11 cellular contexts compared by ENCODE assay signal in genomic region chr1:168235937-168236336, GRCh38. TPM values are rescaled to one million over a fixed set of nuclear protein-coding genes. Genes with fewer than 3 reads are reported as not detected.
DNase-seq lines count a peak whose midpoint lies in the region; ATAC-seq and TF ChIP-seq lines count a peak whose summit lies in the region.
"Had no signal": no experiment of that assay in that cellular context is flagged by ENCODE, and none has a peak within 500 bp of the region (broad histone marks: within the 10 kb centered on the region; RNA-seq: fewer than 3 reads in every experiment).

No MANE protein-coding gene starts in this region.

- no peak overlapping the region for H3K4me2 ChIP-seq in Karpas-422 (ENCODE audit: low read depth, low read length, poor library complexity, severe bottlenecking)

- no peak overlapping the region for H3K9ac ChIP-seq in Karpas-422 (ENCODE audit: low read length)

- peak overlapping the region; percentile 58 for H3K27ac Mint-ChIP-seq in CD4-positive, alpha-beta T cell
- peak overlapping the region; percentile 63 for H3K27ac Mint-ChIP-seq in central memory CD8-positive, alpha-beta T cell (ENCODE audit: low read depth)
- H3K27ac Mint-ChIP-seq: activated CD4-positive, alpha-beta T cell treated with anti-CD3 and anti-CD28 coated beads, Interleukin-2, amount 10 ng/mL, durations not matched to agents 7 days and 5 days had no signal

- TF ChIP-seq EP300 in sigmoid colon (IDR thresholded peaks at IDR 0.05), result no peak

- POLR2A ChIA-PET in CD4-positive, alpha-beta T cell (lab: Charles Lee), result interaction anchor here (0.9 to 1.9 kb wide), 2 partner anchors 9 to 49 kb away, joined by 3 to 11 read pairs; partner anchors contain the start of gene SFT2D2

- no peaks in the 10 kb centered on the region for H3K27me3 Mint-ChIP-seq in CD4-positive, alpha-beta T cell
- H3K27me3 Mint-ChIP-seq in central memory CD8-positive, alpha-beta T cell, result no peaks in the 10 kb centered on the region
- H3K27me3 Mint-ChIP-seq: activated CD4-positive, alpha-beta T cell treated with anti-CD3 and anti-CD28 coated beads, Interleukin-2, amount 10 ng/mL, durations not matched to agents 7 days and 5 days had no signal

- peaks cover 41% of the 10 kb centered on the region for H3K79me2 ChIP-seq in Karpas-422 (ENCODE audit: low read length)

- TF ChIP-seq POLR2A in sigmoid colon (IDR thresholded peaks at IDR 0.05), result no peak

- H3K9me2 ChIP-seq in Karpas-422 (replicated peaks; ENCODE audit: insufficient read depth, low read length), result no peaks in the 10 kb centered on the region

- H3K27me3 ChIP-seq in CD4-positive, alpha-beta T cell (ENCODE audit: control insufficient read depth, insufficient read depth, low read length), result no peaks in the 10 kb centered on the region
- H3K27me3 ChIP-seq in Karpas-422 (ENCODE audit: low read length) (no peaks in the 10 kb centered on the region), sigmoid colon (no peaks in the 10 kb centered on the region), MG63 (no peaks in the 10 kb centered on the region)
- H3K27me3 ChIP-seq: BE2C, gastrocnemius medialis, suprapubic skin had no signal

- 63 to 85% methylated on average over 3 of the region's 3 CpGs for WGBS in sigmoid colon, 2 donors

- peaks cover 47% of the 10 kb centered on the region for H3K36me3 ChIP-seq in Karpas-422 (ENCODE audit: insufficient read depth, low read length)
- H3K36me3 ChIP-seq in sigmoid colon, result peaks cover 16 to 93% (median 42%) of the 10 kb centered on the region in 4 donors
- H3K36me3 ChIP-seq in MG63, result peaks cover 63% of the 10 kb centered on the region

- H3K4me3 ChIP-seq in Karpas-422 (ENCODE audit: low read length) (no peak overlapping the region), sigmoid colon (no peak overlapping the region), MG63 (no peak overlapping the region)
- H3K4me3 ChIP-seq: gastrocnemius medialis, suprapubic skin had no signal

- no peaks in the 10 kb centered on the region for H3K9me3 Mint-ChIP-seq in CD4-positive, alpha-beta T cell
- H3K9me3 Mint-ChIP-seq in central memory CD8-positive, alpha-beta T cell, result no peaks in the 10 kb centered on the region
- H3K9me3 Mint-ChIP-seq: activated CD4-positive, alpha-beta T cell treated with anti-CD3 and anti-CD28 coated beads, Interleukin-2, amount 10 ng/mL, durations not matched to agents 7 days and 5 days had no signal

- H3K9me3 ChIP-seq in CD4-positive, alpha-beta T cell (ENCODE audit: control insufficient read depth, low read length), result no peaks in the 10 kb centered on the region
- H3K9me3 ChIP-seq in Karpas-422 (ENCODE audit: low read length) (no peaks in the 10 kb centered on the region), sigmoid colon (no peaks in the 10 kb centered on the region), MG63 (no peaks in the 10 kb centered on the region)
- H3K9me3 ChIP-seq: BE2C, gastrocnemius medialis, suprapubic skin had no signal

- no peak overlapping the region for H2AFZ ChIP-seq in Karpas-422 (ENCODE audit: low read length)

- DNase-seq in CD4-positive, alpha-beta T cell, result no peak
- DNase-seq in Karpas-422 (peak; percentile 21), sigmoid colon (no peak), AG08395 (ENCODE audit: low spot score) (no peak), SW480 (ENCODE audit: low spot score) (no peak), MG63 (no peak)
- DNase-seq in central memory CD8-positive, alpha-beta T cell (ENCODE audit: low spot score in 2 of 2), result no peak
- DNase-seq: gastrocnemius medialis had no signal

- intact Hi-C loops in CD4-positive, alpha-beta T cell (cut with DNase I, micrococcal nuclease), result loop anchor here in 1 of 2 experiments (10.0 kb wide), 1 partner anchor 129 kb away; no protein-coding TSS in a partner anchor
- intact Hi-C loops in sigmoid colon (cut with DNase I), result no loop called here

- no peak for TF ChIP-seq CTCF in CD4-positive, alpha-beta T cell (IDR thresholded peaks at IDR 0.05)
- no peak for TF ChIP-seq CTCF in sigmoid colon (IDR thresholded peaks at IDR 0.05)

- H4K20me1 ChIP-seq in Karpas-422 (ENCODE audit: insufficient read depth, low read depth, low read length), result no peaks in the 10 kb centered on the region; the same call in 1 of the 2 replicates

- no peak overlapping the region for H3K4me3 Mint-ChIP-seq in CD4-positive, alpha-beta T cell
- no peak overlapping the region for H3K4me3 Mint-ChIP-seq in central memory CD8-positive, alpha-beta T cell
- H3K4me3 Mint-ChIP-seq: activated CD4-positive, alpha-beta T cell treated with anti-CD3 and anti-CD28 coated beads, Interleukin-2, amount 10 ng/mL, durations not matched to agents 7 days and 5 days had no signal

- peaks cover 94% of the 10 kb centered on the region for H3K36me3 Mint-ChIP-seq in CD4-positive, alpha-beta T cell (ENCODE audit: low read depth)
- peaks cover 65% of the 10 kb centered on the region for H3K36me3 Mint-ChIP-seq in central memory CD8-positive, alpha-beta T cell (ENCODE audit: insufficient read depth)

- CTCF ChIA-PET in CD4-positive, alpha-beta T cell (lab: Charles Lee), result interaction anchor here (0.7 to 2.4 kb wide), 9 partner anchors 10 to 173 kb away, joined by 3 to 21 read pairs (median 3); partner anchors contain the start of genes SFT2D2 and TIPRL

- no peaks in the 10 kb centered on the region for H3K4me1 ChIP-seq in Karpas-422 (ENCODE audit: low read length)
- H3K4me1 ChIP-seq in sigmoid colon, result peaks cover 0 to 30% (median 17%) of the 10 kb centered on the region in 4 donors
- H3K4me1 ChIP-seq: BE2C had no signal

- ATAC-seq in CD4-positive, alpha-beta T cell (ENCODE audit: poor library complexity), result no peak
- ATAC-seq in central memory CD8-positive, alpha-beta T cell (replicated peaks; ENCODE audit: extremely low read depth, poor library complexity, severe bottlenecking), result no peak

- peaks cover 55% of the 10 kb centered on the region for H3K4me1 Mint-ChIP-seq in CD4-positive, alpha-beta T cell (ENCODE audit: low read depth)
- H3K4me1 Mint-ChIP-seq in central memory CD8-positive, alpha-beta T cell, result peaks cover 56% of the 10 kb centered on the region

- H3K27ac ChIP-seq in CD4-positive, alpha-beta T cell (ENCODE audit: low read depth, low read length), result no peak overlapping the region
- H3K27ac ChIP-seq in Karpas-422 (ENCODE audit: low read length) (no peak overlapping the region), sigmoid colon (peak overlapping the region in 3 of 4 donors; percentile 26 to 38 (median 37))
- H3K27ac ChIP-seq: gastrocnemius medialis, suprapubic skin had no signal

RNA-seq across cellular contexts. Expression of gene SFT2D2, which starts 10.1 kb away (rescaled TPM):
- 10 to 100 TPM; 47.0 to 51.7 TPM for total RNA-seq in CD4-positive, alpha-beta T cell
- 20.3 and 41.1 TPM in 2 replicates for total RNA-seq in Karpas-422 (2014; rRNA removed; shearing (Covaris generic); ENCODE audit: low replicate concordance)
- 10 to 100 TPM; 36.7 to 43.2 (median 39.2) TPM for total RNA-seq in sigmoid colon
- 10 to 100 TPM in 1 of 3 donors, 1 to 10 TPM in 2; 2.5 to 14.8 (median 3.0) TPM for polyA plus RNA-seq in sigmoid colon
- total RNA-seq in MG63 (2014; rRNA removed; shearing (Covaris generic); ENCODE audit: low replicate concordance), result 11.1 and 19.0 TPM in 2 replicates

RNA-seq across cellular contexts. Expression of gene TBX19, which starts 44.7 kb away (rescaled TPM):
- 1 to 10 TPM; 1.6 to 1.8 TPM for total RNA-seq in CD4-positive, alpha-beta T cell
- total RNA-seq in Karpas-422 (2014; rRNA removed; shearing (Covaris generic); ENCODE audit: low replicate concordance), result 1.1 and 4.1 TPM in 2 replicates
- 1 to 10 TPM; 2.7 to 5.3 (median 3.1) TPM for total RNA-seq in sigmoid colon
- polyA plus RNA-seq in sigmoid colon, result 1 to 10 TPM in 2 of 3 donors, under 1 TPM in 1; 0.46 to 1.8 (median 1.2) TPM
- 1.1 TPM in 1 of 2 replicates, not detected in the other for total RNA-seq in MG63 (2014; rRNA removed; shearing (Covaris generic); ENCODE audit: low replicate concordance)

RNA-seq across cellular contexts. Expression of gene TIPRL, which starts 57.2 kb away (rescaled TPM):
- 10 to 100 TPM; 15.8 to 16.4 TPM for total RNA-seq in CD4-positive, alpha-beta T cell
- total RNA-seq in Karpas-422 (2014; rRNA removed; shearing (Covaris generic); ENCODE audit: low replicate concordance), result 43.9 and 53.8 TPM in 2 replicates
- 10 to 100 TPM; 24.0 to 31.0 (median 30.8) TPM for total RNA-seq in sigmoid colon
- polyA plus RNA-seq in sigmoid colon, result 10 to 100 TPM; 19.3 to 31.0 (median 24.6) TPM
- 50.2 and 86.2 TPM in 2 replicates for total RNA-seq in MG63 (2014; rRNA removed; shearing (Covaris generic); ENCODE audit: low replicate concordance)

Comparison
In these comparisons a context has a peak if more than half of its experiments do, and no peak if none do; other contexts are left out.
1. H3K27ac ChIP-seq: peak in sigmoid colon (3 of 4); none in CD4-positive, alpha-beta T cell (single experiment) and Karpas-422 (single experiment).